11 cellular contexts compared by ENCODE assay signal in the genomic region with DNA sequence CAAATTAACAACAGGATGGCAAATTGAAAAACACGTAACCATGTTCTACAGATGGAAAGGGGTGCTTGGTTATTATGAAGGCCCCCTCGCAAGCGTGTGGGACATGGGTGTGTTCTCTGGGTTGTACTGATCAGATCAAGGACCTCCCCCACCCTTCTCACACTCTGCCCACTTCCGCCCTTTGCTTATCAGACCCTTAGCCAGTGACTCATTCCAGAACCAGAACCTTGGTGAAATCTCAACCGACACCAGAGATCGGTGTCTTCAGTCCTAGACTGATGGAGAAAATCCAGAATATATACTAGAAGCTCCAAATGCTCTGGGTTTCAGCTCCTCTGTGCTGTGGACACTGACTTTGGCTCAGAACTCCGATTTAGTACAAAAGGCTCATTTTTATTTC.
A peak's percentile ranks its signal among the peaks of the same experiment; 100 is the strongest.
DNase-seq lines count a peak whose midpoint lies in the region; ATAC-seq and TF ChIP-seq lines count a peak whose summit lies in the region.
"Had no signal": no experiment of that assay in that cellular context is flagged by ENCODE, and none has a peak within 500 bp of the region (broad histone marks: within the 10 kb centered on the region; RNA-seq: fewer than 3 reads in every experiment).

No MANE protein-coding gene starts in this region.

- peak; percentile 76 for ATAC-seq in GM18502 (IDR thresholded peaks at IDR 0.05; ENCODE audit: poor library complexity, unreplicated experiment)
- ATAC-seq in GM21381 (IDR thresholded peaks at IDR 0.05; ENCODE audit: unreplicated experiment), result peak; percentile 80
- peak; percentile 36 for ATAC-seq in HG03432 (IDR thresholded peaks at IDR 0.05; ENCODE audit: unreplicated experiment)
- no peak for ATAC-seq in right lobe of liver

- TF ChIP-seq CTCF in right lobe of liver (IDR thresholded peaks at IDR 0.05), result no peak

- no peaks in the 10 kb centered on the region for H3K27me3 ChIP-seq in right lobe of liver
- H3K27me3 ChIP-seq: tibial artery had no signal

- no peak overlapping the region for H3K27ac ChIP-seq in right lobe of liver
- H3K27ac ChIP-seq: tibial artery had no signal

- no peaks in the 10 kb centered on the region for H3K36me3 ChIP-seq in right lobe of liver
- H3K36me3 ChIP-seq: tibial artery had no signal

- intact Hi-C loops in right lobe of liver (cut with DNase I), result no loop called here

- H3K4me3 ChIP-seq in right lobe of liver, result no peak overlapping the region
- H3K4me3 ChIP-seq: tibial artery had no signal

- no peaks in the 10 kb centered on the region for H3K4me1 ChIP-seq in right lobe of liver
- H3K4me1 ChIP-seq: tibial artery had no signal

- 63% methylated on average over 6 of the region's 7 CpGs for WGBS in right lobe of liver (ENCODE audit: insufficient coverage, low coverage, low lambda C conversion rate, missing lambda C conversion rate)

- no peaks in the 10 kb centered on the region for H3K9me3 ChIP-seq in right lobe of liver
- H3K9me3 ChIP-seq: tibial artery had no signal

- TF ChIP-seq POLR2A in right lobe of liver (IDR thresholded peaks at IDR 0.05), result no peak

- peak; percentile 47 for DNase-seq in activated effector memory CD4-positive, alpha-beta T cell treated with Interleukin-2 at 50 U/mL for 16 hours
- DNase-seq in DMS 273 treated with DMSO at 0.1 percent for 48 hours (lab: John Stamatoyannopoulos, UW) (no peak), right lobe of liver (no peak), NCI-H526 treated with DMSO at 0.1 percent for 48 hours (lab: John Stamatoyannopoulos, UW) (no peak), epidermal melanocyte (ENCODE audit: insufficient read length, low spot score) (no peak)
- DNase-seq: DND-41, NCI-H2171 treated with DMSO at 0.1 percent for 48 hours, tibial artery had no signal

Comparison
In these comparisons a context has a peak if more than half of its experiments do, and no peak if none do; other contexts are left out.
1. ATAC-seq: peak in GM18502 (single experiment), GM21381 (single experiment) and HG03432 (single experiment); none in right lobe of liver (0 of 4).